Comparison of ENCODE assay signal across 8 cellular contexts in the genomic region with DNA sequence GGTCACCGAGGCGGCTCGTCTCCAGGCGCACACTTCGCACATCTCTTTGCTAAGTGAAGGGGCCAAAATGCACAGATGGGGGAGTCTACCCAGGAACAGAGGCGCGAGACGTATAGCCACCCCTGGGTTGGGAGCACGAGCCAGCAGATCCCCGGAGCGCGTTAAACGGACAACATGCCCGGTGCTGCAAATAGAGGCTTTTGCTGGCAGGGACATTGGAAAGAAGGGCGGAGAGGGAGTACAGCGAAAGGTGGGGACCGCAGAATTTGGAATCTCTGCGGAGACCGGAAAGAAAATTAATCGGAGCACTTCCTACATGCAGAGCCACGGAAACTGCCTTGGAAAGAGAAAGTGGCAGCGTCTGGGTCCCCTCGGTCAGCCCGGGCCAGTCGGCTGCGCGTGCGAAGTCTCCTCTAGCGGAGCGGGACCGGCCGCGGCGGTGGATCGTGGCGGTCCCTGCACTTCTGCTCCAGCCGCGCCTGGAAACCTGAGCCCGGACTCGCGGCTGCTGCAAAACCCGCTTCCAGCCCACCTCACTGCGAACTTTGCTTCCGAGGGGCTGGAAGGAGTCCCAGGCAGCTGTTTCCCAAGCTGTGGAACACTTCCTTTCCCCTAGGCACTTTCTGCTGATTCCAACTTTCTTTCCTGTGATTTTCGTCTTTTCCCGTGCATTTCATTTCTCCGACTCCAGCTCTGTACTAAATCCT.
DNase-seq lines count a peak whose midpoint lies in the region; ATAC-seq, FAIRE-seq and TF ChIP-seq lines count a peak whose summit lies in the region.

No MANE protein-coding gene starts in this region.

- intact Hi-C loops in head of caudate nucleus (cut with DNase I): no loop called here

- peak; percentile 51 for FAIRE-seq in GM18507 (lab: Jason Lieb, UNC)

- H3K4me1 Mint-ChIP-seq in activated naive CD8-positive, alpha-beta T cell (ENCODE audit: low read depth): peaks cover 6% of the 10 kb centered on the region

- H3K4me3 Mint-ChIP-seq in activated naive CD8-positive, alpha-beta T cell: no peak overlapping the region

- no peaks in the 10 kb centered on the region for H3K36me3 Mint-ChIP-seq in activated naive CD8-positive, alpha-beta T cell

- peaks cover 9% of the 10 kb centered on the region for H3K27me3 Mint-ChIP-seq in activated naive CD8-positive, alpha-beta T cell

- TF ChIP-seq CTCF in AG09319 (IDR thresholded peaks at IDR 0.05; ENCODE audit: low read depth, low read length): no peak

- DNase-seq in AG09319 (ENCODE audit: extremely low read depth, low read depth) (peak; percentile 7), GM18507 (ENCODE audit: extremely low spot score, insufficient read length, low read depth) (no peak), NCI-H345 treated with DMSO at 0.1 percent for 48 hours (lab: John Stamatoyannopoulos, UW; ENCODE audit: unreplicated experiment) (peak; percentile 53), head of caudate nucleus (peak in 41 of 42 donors; percentile 40 to 84 (median 72)), nucleus accumbens (lab: John Stamatoyannopoulos, UW) (peak in 43 of 56 donors; percentile 34 to 86 (median 69))
- DNase-seq in NK-92 treated with Interleukin-12 subunit alpha and Interleukin-12 subunit beta, amount 100 ng/mL, for 24 hours (lab: John Stamatoyannopoulos, UW): no peak

- H3K27ac Mint-ChIP-seq in activated naive CD8-positive, alpha-beta T cell: peak overlapping the region; percentile 68

- no peaks in the 10 kb centered on the region for H3K9me3 Mint-ChIP-seq in activated naive CD8-positive, alpha-beta T cell (ENCODE audit: low read depth)

- ATAC-seq in HG02981 (IDR thresholded peaks at IDR 0.05; ENCODE audit: unreplicated experiment): peak; percentile 27

Comparison
In these comparisons a context has a peak if more than half of its experiments do, and no peak if none do; other contexts are left out.
1. DNase-seq: peak in AG09319 (single experiment), NCI-H345 treated with DMSO at 0.1 percent for 48 hours (single experiment), head of caudate nucleus (41 of 42) and nucleus accumbens (43 of 56); none in GM18507 (single experiment) and NK-92 treated with Interleukin-12 subunit alpha and Interleukin-12 subunit beta, amount 100 ng/mL, for 24 hours (single experiment).